8 cellular contexts compared by ENCODE assay signal in genomic region chr17:8629371-8630226, GRCh38. TPM values are rescaled to one million over a fixed set of nuclear protein-coding genes. Genes with fewer than 3 reads are reported as not detected.
DNase-seq lines count a peak whose midpoint lies in the region; ATAC-seq and TF ChIP-seq lines count a peak whose summit lies in the region.

No MANE protein-coding gene starts in this region.

- TF ChIP-seq EP300 in upper lobe of left lung (IDR thresholded peaks at IDR 0.05) = no peak

- H3K4me1 ChIP-seq in mononuclear cell (ENCODE audit: insufficient read depth, low read length) = peaks cover 14% of the 10 kb centered on the region
- H3K4me1 ChIP-seq in upper lobe of left lung = peaks cover 12 to 25% (median 16%) of the 10 kb centered on the region in 4 donors

- H3K27me3 ChIP-seq in mononuclear cell (ENCODE audit: insufficient read depth, low read length) = peaks cover 63% of the 10 kb centered on the region
- H3K27me3 ChIP-seq in upper lobe of left lung = peaks cover 0 to 20% (median 5%) of the 10 kb centered on the region in 4 donors

- no peaks in the 10 kb centered on the region for H3K9me3 ChIP-seq in mononuclear cell (ENCODE audit: low read depth, low read length)
- H3K9me3 ChIP-seq in upper lobe of left lung = no peaks in the 10 kb centered on the region

- no peaks in the 10 kb centered on the region for H3K36me3 ChIP-seq in upper lobe of left lung

- peak; percentile 36 for DNase-seq in AG10803 (ENCODE audit: low read depth)
- peak in 71 of 76 experiments; percentile 13 to 81 (median 56) for DNase-seq in HUDEP-2 (lab: John Stamatoyannopoulos, UW; ENCODE audit: unreplicated experiment in 76 of 76)
- DNase-seq in activated CD4-positive, alpha-beta T cell treated with anti-CD3 and anti-CD28 coated beads, Interleukin-2, amount 50 U/mL, for 1 hour = peak; percentile 2
- DNase-seq in epidermal melanocyte (ENCODE audit: insufficient read length, low spot score) = peak; percentile 31
- DNase-seq in upper lobe of left lung = peak in 1 of 2 donors; percentile 90
- no peak for DNase-seq in NCI-H2029 (lab: John Stamatoyannopoulos, UW)

- TF ChIP-seq CTCF in AG10803 (conservative IDR thresholded peaks at IDR 0.05; ENCODE audit: low read length) (no peak), upper lobe of left lung (IDR thresholded peaks at IDR 0.05) (no peak)

- TF ChIP-seq POLR2A in upper lobe of left lung (IDR thresholded peaks at IDR 0.05) = no peak

- 3 to 6% methylated on average over 18 to 37 of the region's 76 CpGs for WGBS in upper lobe of left lung, 2 donors

- ATAC-seq in upper lobe of left lung (ENCODE audit: low FRiP score in 2 of 2) = peak; percentile 15 to 28
- ATAC-seq in GM21423 (IDR thresholded peaks at IDR 0.05; ENCODE audit: unreplicated experiment) = no peak

- peak overlapping the region; percentile 86 for H3K4me3 ChIP-seq in AG10803 (ENCODE audit: low read length)
- H3K4me3 ChIP-seq in mononuclear cell (ENCODE audit: low read length) = peak overlapping the region; percentile 47
- H3K4me3 ChIP-seq in upper lobe of left lung = peak overlapping the region; percentile 69 to 90 (median 74)

- peak overlapping the region; percentile 72 to 89 (median 88) for H3K27ac ChIP-seq in upper lobe of left lung

RNA-seq across cellular contexts. Expression of gene MYH10, which starts 0.9 kb away (rescaled TPM):
- total RNA-seq in mononuclear cell (0.52 TPM), upper lobe of left lung (100 to 1,000 TPM in 3 of 6 donors, 10 to 100 TPM in 3; 73.3 to 246 (median 99.6) TPM)

Comparison
In these comparisons a context has a peak if more than half of its experiments do, and no peak if none do; other contexts are left out.
1. RNA of gene MYH10, which starts 0.9 kb away (total RNA-seq): 73.3 to 246 TPM in upper lobe of left lung; 0.52 TPM in mononuclear cell (single experiment); every median in the first group is over 10 times any median in the second.
2. Peak in every context shown above with its lines, with median percentiles within 50 percentile points of each other: H3K4me3 ChIP-seq.